ENCODE assay signal across 8 cellular contexts in the genomic region with DNA sequence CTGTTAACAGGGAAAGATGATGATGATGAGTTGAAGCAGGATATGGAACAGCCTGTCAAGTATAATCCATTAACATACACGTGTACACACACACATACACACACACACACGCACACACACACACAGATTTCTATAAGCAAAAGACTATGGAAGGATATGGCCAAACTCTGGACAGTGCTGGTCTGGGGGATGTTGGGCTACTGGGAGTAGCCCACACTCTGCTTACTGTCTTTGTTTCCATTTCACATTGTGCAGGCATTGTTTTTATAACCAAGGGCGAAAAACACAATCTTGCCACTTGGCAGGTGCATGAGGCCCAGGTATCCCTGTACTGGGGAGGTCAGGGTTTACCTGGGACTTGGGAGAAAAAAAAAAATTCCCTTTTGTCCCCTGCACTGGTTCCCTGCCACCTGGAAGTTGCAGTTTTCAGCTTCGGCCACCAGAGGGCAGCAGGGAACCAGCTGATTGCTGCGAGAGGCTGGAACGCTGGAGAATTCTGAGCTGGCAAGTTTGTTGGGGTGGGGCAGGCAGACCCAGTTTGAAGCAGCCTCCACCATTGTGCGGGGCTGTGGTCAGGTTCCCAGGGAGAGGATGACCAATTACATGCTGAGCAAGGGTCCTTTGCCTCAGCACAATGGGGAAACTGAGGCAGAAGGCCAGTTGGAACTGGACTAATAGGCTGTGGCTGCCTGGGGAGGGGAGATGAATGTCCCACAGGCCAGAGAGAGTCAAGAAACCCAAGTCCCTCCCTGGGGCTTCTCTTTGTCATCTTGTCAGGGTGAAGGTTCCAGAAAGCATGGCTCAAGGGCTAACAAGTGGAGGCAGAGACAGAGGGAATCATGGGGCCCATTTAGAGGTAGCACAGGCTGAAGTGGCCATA. TPM values are rescaled to one million over a fixed set of nuclear protein-coding genes. Genes with fewer than 3 reads are reported as not detected.
DNase-seq lines count a peak whose midpoint lies in the region; ATAC-seq, FAIRE-seq and TF ChIP-seq lines count a peak whose summit lies in the region.

No MANE protein-coding gene starts in this region.

- H3K36me3 ChIP-seq in HepG2 (replicated peaks in 1 of 2; ENCODE audit: control insufficient read depth in 1 of 2, insufficient read depth in 2 of 2, low read length in 2 of 2) = no peaks in the 10 kb centered on the region

- WGBS in HepG2 (ENCODE audit: low lambda C conversion rate) = 0% methylated on average over 7 of the region's 7 CpGs

- CTCF ChIA-PET in HepG2 (lab: Yijun Ruan, JAX; ENCODE audit: low intra/inter-chr PET ratio, low total read pairs) = interaction anchor here (0.8 to 3.3 kb wide), 6 partner anchors 26 to 128 kb away, joined by 3 to 45 read pairs (median 9); no protein-coding TSS in a partner anchor

- H3K4me3 ChIP-seq in choroid plexus epithelial cell (ENCODE audit: low read depth, low read length) (no peak overlapping the region), HepG2 (replicated peaks in 1 of 3; ENCODE audit: insufficient read depth in 1 of 3, low read depth in 2 of 3, low read length in 3 of 3) (no peak overlapping the region)

- H3K4me2 ChIP-seq in HepG2 (ENCODE audit: low read depth, low read length) = peak overlapping the region; percentile 65; the same call in 1 of the 2 replicates

- no peak overlapping the region; the same call in 1 of the 2 replicates for H3K9ac ChIP-seq in HepG2 (ENCODE audit: insufficient read depth, low read depth, low read length)

- TF ChIP-seq EP300 in HepG2 (IDR thresholded peaks at IDR 0.05; ENCODE audit: low read depth in 2 of 2, low read length in 2 of 2) = no peak
- TF ChIP-seq EP300 in HepG2 (CRISPR knock-in tag; IDR thresholded peaks at IDR 0.05; ENCODE audit: borderline replicate concordance) = no peak

- no peaks in the 10 kb centered on the region for H4K20me1 ChIP-seq in HepG2 (ENCODE audit: insufficient read depth, low read length)

- no TSS peak for BruUV-seq in HepG2 (replicated peaks; lab: Mats Ljungman, UMichigan)

- H3K9me3 ChIP-seq in HepG2 (ENCODE audit: low read length) = no peaks in the 10 kb centered on the region

- in situ Hi-C loops in HepG2 (cut with HindIII; ENCODE audit: extremely low pct_ligation_motif_present, low pct_unique_long_range_greater_than_20kb) = loop anchor here (5.0 kb wide), 1 partner anchor 113 kb away; no protein-coding TSS in a partner anchor

- FAIRE-seq in HepG2 (lab: Jason Lieb, UNC) = peak; percentile 87

- TF ChIP-seq CTCF in C4-2B (conservative IDR thresholded peaks at IDR 0.05) = peak; percentile 96
- peak; percentile 93 for TF ChIP-seq CTCF in choroid plexus epithelial cell (conservative IDR thresholded peaks at IDR 0.05; ENCODE audit: low read depth, low read length)
- peak; percentile 96 for TF ChIP-seq CTCF in HepG2 (CRISPR knock-in tag; IDR thresholded peaks at IDR 0.05)

- intact Hi-C loops in HepG2 (cut with micrococcal nuclease; ENCODE audit: unreplicated experiment) = loop anchor here (1.0 to 2.0 kb wide), 3 partner anchors 64 to 113 kb away; no protein-coding TSS in a partner anchor

- peak; percentile 96 for TF ChIP-seq RAD21 in HepG2 (CRISPR knock-in tag; IDR thresholded peaks at IDR 0.05)

- TF ChIP-seq POLR2A in HepG2 (IDR thresholded peaks at IDR 0.05; ENCODE audit: insufficient read depth in 1 of 2, low read depth in 2 of 2, low read length in 2 of 2) = no peak

- peak; percentile 61 for ATAC-seq in GM21619 (IDR thresholded peaks at IDR 0.05; ENCODE audit: unreplicated experiment)
- ATAC-seq in HepG2 = peak; percentile 61

- DNase-seq in NCI-H2171 (lab: John Stamatoyannopoulos, UW) (peak; percentile 15), choroid plexus epithelial cell (ENCODE audit: low read depth) (peak; percentile 78), HepG2 (ENCODE audit: low spot score) (peak; percentile 58), cortex of kidney (lab: John Stamatoyannopoulos, UW) (no peak)
- DNase-seq in activated CD4-positive, alpha-beta T cell treated with anti-CD3 and anti-CD28 coated beads for 48 hours = peak; percentile 85
- peak; percentile 70 to 76 for DNase-seq in stimulated activated CD4-positive, alpha-beta T cell treated with anti-CD3 and anti-CD28 coated beads, Interleukin-4, amount 100 ng/mL, for 48 hours (ENCODE audit: low read depth in 2 of 2)

- H3K27me3 ChIP-seq in HepG2 (ENCODE audit: control insufficient read depth in 1 of 2, insufficient read depth in 2 of 2, low read length in 2 of 2) = no peaks in the 10 kb centered on the region

- no peaks in the 10 kb centered on the region for H3K79me2 ChIP-seq in HepG2 (ENCODE audit: insufficient read depth, low read length)

- H3K27ac ChIP-seq in C4-2B (no peak overlapping the region), HepG2 (ENCODE audit: extremely low read length, insufficient read depth, low read length) (no peak overlapping the region)

- no peak overlapping the region for H2AFZ ChIP-seq in HepG2 (ENCODE audit: low read length)

- POLR2A ChIA-PET in HepG2 (lab: Yijun Ruan, JAX) = interaction anchor here (1.0 to 1.1 kb wide), 3 partner anchors 16 to 113 kb away, joined by 3 to 4 read pairs (median 3); no protein-coding TSS in a partner anchor

- peaks cover 38% of the 10 kb centered on the region for H3K4me1 ChIP-seq in HepG2 (ENCODE audit: insufficient read depth, low read length)

TF ChIP-seq in HepG2, 621 proteins besides CTCF, POLR2A, EP300 and RAD21 (continues in another document):
- TF ChIP-seq SALL1 (CRISPR knock-in tag; IDR thresholded peaks at IDR 0.05) = peak; percentile 53
- peak; percentile 35 for TF ChIP-seq SAP130 (CRISPR knock-in tag; IDR thresholded peaks at IDR 0.05; ENCODE audit: low read depth)
- TF ChIP-seq, protein P1, sequence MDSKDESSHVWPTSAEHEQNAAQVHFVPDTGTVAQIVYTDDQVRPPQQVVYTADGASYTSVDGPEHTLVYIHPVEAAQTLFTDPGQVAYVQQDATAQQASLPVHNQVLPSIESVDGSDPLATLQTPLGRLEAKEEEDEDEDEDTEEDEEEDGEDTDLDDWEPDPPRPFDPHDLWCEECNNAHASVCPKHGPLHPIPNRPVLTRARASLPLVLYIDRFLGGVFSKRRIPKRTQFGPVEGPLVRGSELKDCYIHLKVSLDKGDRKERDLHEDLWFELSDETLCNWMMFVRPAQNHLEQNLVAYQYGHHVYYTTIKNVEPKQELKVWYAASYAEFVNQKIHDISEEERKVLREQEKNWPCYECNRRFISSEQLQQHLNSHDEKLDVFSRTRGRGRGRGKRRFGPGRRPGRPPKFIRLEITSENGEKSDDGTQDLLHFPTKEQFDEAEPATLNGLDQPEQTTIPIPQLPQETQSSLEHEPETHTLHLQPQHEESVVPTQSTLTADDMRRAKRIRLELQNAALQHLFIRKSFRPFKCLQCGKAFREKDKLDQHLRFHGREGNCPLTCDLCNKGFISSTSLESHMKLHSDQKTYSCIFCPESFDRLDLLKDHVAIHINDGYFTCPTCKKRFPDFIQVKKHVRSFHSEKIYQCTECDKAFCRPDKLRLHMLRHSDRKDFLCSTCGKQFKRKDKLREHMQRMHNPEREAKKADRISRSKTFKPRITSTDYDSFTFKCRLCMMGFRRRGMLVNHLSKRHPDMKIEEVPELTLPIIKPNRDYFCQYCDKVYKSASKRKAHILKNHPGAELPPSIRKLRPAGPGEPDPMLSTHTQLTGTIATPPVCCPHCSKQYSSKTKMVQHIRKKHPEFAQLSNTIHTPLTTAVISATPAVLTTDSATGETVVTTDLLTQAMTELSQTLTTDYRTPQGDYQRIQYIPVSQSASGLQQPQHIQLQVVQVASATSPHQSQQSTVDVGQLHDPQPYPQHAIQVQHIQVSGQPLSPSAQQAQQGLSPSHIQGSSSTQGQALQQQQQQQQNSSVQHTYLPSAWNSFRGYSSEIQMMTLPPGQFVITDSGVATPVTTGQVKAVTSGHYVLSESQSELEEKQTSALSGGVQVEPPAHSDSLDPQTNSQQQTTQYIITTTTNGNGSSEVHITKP (CRISPR knock-in tag; IDR thresholded peaks at IDR 0.05; ENCODE audit: low read depth) = no peak
- no peak for TF ChIP-seq ZNF326 (CRISPR knock-in tag; IDR thresholded peaks at IDR 0.05; ENCODE audit: borderline replicate concordance)

RNA-seq across cellular contexts. Expression of a gene that starts 27.3 kb away (rescaled TPM):
- total RNA-seq in HepG2 (2016; rRNA removed; fragmentation: Illumina TruSeq; extraction: Trizol) = 157 and 178 TPM in 2 replicates
- total RNA-seq in HepG2 (2016; cell fraction: cytosol; rRNA removed; fragmentation: Illumina TruSeq; extraction: Trizol; ENCODE audit: low read depth) = 30.6 and 37.3 TPM in 2 replicates
- total RNA-seq in HepG2 (2016; cell fraction: insoluble cytoplasmic fraction; rRNA removed; fragmentation: Illumina TruSeq; extraction: Trizol) = 154 and 176 TPM in 2 replicates
- total RNA-seq in HepG2 (2016; cell fraction: membrane; rRNA removed; fragmentation: Illumina TruSeq; extraction: Trizol) = 93.6 and 97.6 TPM in 2 replicates
- total RNA-seq in HepG2 (2016; cell fraction: nucleus; rRNA removed; fragmentation: Illumina TruSeq; extraction: Trizol) = 106 and 121 TPM in 2 replicates
- polyA plus RNA-seq in HepG2 (2011; rRNA removed) = 134 and 147 TPM in 2 replicates
- polyA plus RNA-seq in HepG2 (2011; cell fraction: cytosol; rRNA removed) = 144 and 156 TPM in 2 replicates
- 229 and 231 TPM in 2 replicates for polyA plus RNA-seq in HepG2 (2011; cell fraction: nucleus; rRNA removed)
- polyA plus RNA-seq in HepG2 (2012) = 92.0 and 152 TPM in 2 replicates
- 48.0 and 48.3 TPM in 2 replicates for polyA plus RNA-seq in HepG2 (2016; cell fraction: cytosol; fragmentation: Illumina TruSeq; extraction: Trizol; ENCODE audit: low read depth)
- 270 and 301 TPM in 2 replicates for polyA plus RNA-seq in HepG2 (2016; cell fraction: insoluble cytoplasmic fraction; fragmentation: Illumina TruSeq; extraction: Trizol; ENCODE audit: low read depth)
- polyA plus RNA-seq in HepG2 (2016; cell fraction: membrane; fragmentation: Illumina TruSeq; extraction: Trizol; ENCODE audit: low read depth) = 80.3 and 83.8 TPM in 2 replicates
- 218 and 229 TPM in 2 replicates for polyA plus RNA-seq in HepG2 (2016; cell fraction: nucleus; fragmentation: Illumina TruSeq; extraction: Trizol; ENCODE audit: insufficient read depth, low read depth)
- 220 and 249 TPM in 2 replicates for polyA minus RNA-seq in HepG2 (2011; rRNA and poly(A)+ RNA removed; ENCODE audit: low replicate concordance)
- 69.6 and 71.7 TPM in 2 replicates for polyA minus RNA-seq in HepG2 (2011; cell fraction: cytosol; rRNA and poly(A)+ RNA removed)
- 105 and 112 TPM in 2 replicates for polyA minus RNA-seq in HepG2 (2011; cell fraction: nucleus; rRNA and poly(A)+ RNA removed)
